ENCODE assay signal across 38 cellular contexts in genomic region chr13:19572280-19572679, GRCh38. TPM values are rescaled to one million over a fixed set of nuclear protein-coding genes. Genes with fewer than 3 reads are reported as not detected.
"Had no signal": no experiment of that assay in that cellular context is flagged by ENCODE, and none has a peak within 500 bp of the region (broad histone marks: within the 10 kb centered on the region; RNA-seq: fewer than 3 reads in every experiment).

No MANE protein-coding gene starts in this region.

- H3K9me3 ChIP-seq: MG63 had no signal

- DNase-seq: Karpas-422, Kasumi-1, MG63, MM.1S, MV-4-11, NCI-H1048, NCI-H1092, NCI-H1092 treated with DMSO at 0.1 percent for 48 hours, NCI-H1105, NCI-H1105 treated with DMSO at 0.1 percent for 48 hours, NCI-H1417, NCI-H1417 treated with DMSO at 0.1 percent for 48 hours, NCI-H1436, NCI-H1436 treated with DMSO at 0.1 percent for 48 hours, NCI-H146, NCI-H1694, NCI-H1694 treated with DMSO at 0.1 percent for 48 hours, NCI-H187, NCI-H187 treated with DMSO at 0.1 percent for 48 hours, NCI-H1930, NCI-H2029, NCI-H2029 treated with DMSO at 0.1 percent for 48 hours, NCI-H2081, NCI-H2081 treated with DMSO at 0.1 percent for 48 hours, NCI-H2107, NCI-H2171, NCI-H2171 treated with DMSO at 0.1 percent for 48 hours, NCI-H2227 treated with DMSO at 0.1 percent for 48 hours, NCI-H226, NCI-H345, NCI-H446, NCI-H446 treated with DMSO at 0.1 percent for 48 hours, NCI-H510A, NCI-H510A treated with DMSO at 0.1 percent for 48 hours had no signal

- H3K4me3 ChIP-seq: MG63 had no signal

- H3K36me3 ChIP-seq: MG63 had no signal

- H3K27me3 ChIP-seq: MG63 had no signal

RNA-seq across cellular contexts. Expression of gene TPTE2, which starts 10.9 kb away (rescaled TPM):
- total RNA-seq: LHCN-M2, M059J, MCF 10A, NCI-H460 had no signal
